Comparison of ENCODE assay signal across 14 cellular contexts in the genomic region with DNA sequence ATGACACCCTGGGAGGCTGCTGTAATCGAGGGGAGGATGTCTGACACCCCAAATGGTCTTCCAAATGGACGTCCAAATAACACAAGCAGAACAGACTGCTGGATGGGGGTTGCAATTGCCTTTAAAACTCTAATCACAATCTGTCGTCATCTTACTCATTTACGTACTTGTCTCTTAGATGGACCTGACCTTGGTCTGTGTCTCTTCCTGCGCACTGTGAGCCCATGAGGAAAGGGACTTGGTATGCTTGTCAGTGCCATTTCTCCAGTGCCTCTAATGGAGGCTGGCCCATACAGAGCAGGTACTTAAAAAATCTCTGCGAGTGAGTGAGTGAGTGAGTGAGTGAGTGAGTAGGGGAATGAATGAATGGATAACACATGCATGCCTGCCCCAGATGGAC.
A peak's percentile ranks its signal among the peaks of the same experiment; 100 is the strongest.
DNase-seq lines count a peak whose midpoint lies in the region; ATAC-seq and TF ChIP-seq lines count a peak whose summit lies in the region.
"Had no signal": no experiment of that assay in that cellular context is flagged by ENCODE, and none has a peak within 500 bp of the region (broad histone marks: within the 10 kb centered on the region; RNA-seq: fewer than 3 reads in every experiment).

No MANE protein-coding gene starts in this region.

- no peak for ATAC-seq in CD4-positive, CD25-positive, alpha-beta regulatory T cell (ENCODE audit: low read depth in 2 of 2)
- ATAC-seq in CD8-positive, alpha-beta T cell, result no peak
- ATAC-seq in HG03045 (IDR thresholded peaks at IDR 0.05; ENCODE audit: unreplicated experiment), result no peak
- ATAC-seq: GM12878, HCT116 had no signal

- peak in 1 of 2 donors; percentile 8 for TF ChIP-seq POLR2A in adrenal gland (IDR thresholded peaks at IDR 0.05)

- H3K4me1 Mint-ChIP-seq in CD4-positive, CD25-positive, alpha-beta regulatory T cell, result peaks cover 0 to 40% (median 12%) of the 10 kb centered on the region in 4 donors
- peaks cover 26% of the 10 kb centered on the region for H3K4me1 Mint-ChIP-seq in CD8-positive, alpha-beta T cell (ENCODE audit: low read depth)
- H3K4me1 Mint-ChIP-seq in nephron progenitor cell, result peaks cover 33% of the 10 kb centered on the region

- no peaks in the 10 kb centered on the region for H3K36me3 ChIP-seq in CD4-positive, CD25-positive, alpha-beta regulatory T cell (ENCODE audit: control insufficient read depth, insufficient read depth, low read length)
- H3K36me3 ChIP-seq in CD8-positive, alpha-beta T cell (ENCODE audit: insufficient read depth, low read length), result no peaks in the 10 kb centered on the region
- peaks cover 0 to 82% of the 10 kb centered on the region in 2 donors for H3K36me3 ChIP-seq in adrenal gland (replicated peaks in 1 of 2)

- H3K27ac ChIP-seq in CD4-positive, CD25-positive, alpha-beta regulatory T cell (ENCODE audit: insufficient read depth, low read length, poor library complexity, severe bottlenecking), result no peak overlapping the region
- H3K27ac ChIP-seq in CD8-positive, alpha-beta T cell (ENCODE audit: low read depth, low read length), result no peak overlapping the region
- peak overlapping the region; percentile 5 to 87 (median 68) for H3K27ac ChIP-seq in adrenal gland
- H3K27ac ChIP-seq: BLaER1 treated with 17β-estradiol and CSF1 and Interleukin-3, amounts not matched to agents 10 nM and 100 nM; GM23248 had no signal

- no peak for DNase-seq in CD4-positive, CD25-positive, alpha-beta regulatory T cell
- DNase-seq in CD8-positive, alpha-beta T cell, result no peak
- DNase-seq in adrenal gland, result peak in 4 of 7 donors; percentile 49 to 72 (median 62)
- no peak for DNase-seq in nephron progenitor cell
- DNase-seq in cerebellar nuclear complex (lab: John Stamatoyannopoulos, UW), result no peak
- no peak for DNase-seq in SW480 (ENCODE audit: low spot score)
- DNase-seq: ACHN, DMS79, GM23248, IMR-90 had no signal

- POLR2A ChIA-PET in CD8-positive, alpha-beta T cell (lab: Charles Lee), result no interaction called here

- no peaks in the 10 kb centered on the region for H3K36me3 Mint-ChIP-seq in CD4-positive, CD25-positive, alpha-beta regulatory T cell
- H3K36me3 Mint-ChIP-seq in CD8-positive, alpha-beta T cell, result no peaks in the 10 kb centered on the region
- peaks cover 55% of the 10 kb centered on the region for H3K36me3 Mint-ChIP-seq in nephron progenitor cell (ENCODE audit: low read depth)

- no peaks in the 10 kb centered on the region for H3K27me3 ChIP-seq in CD4-positive, CD25-positive, alpha-beta regulatory T cell (ENCODE audit: control insufficient read depth, insufficient read depth, low read length)
- H3K27me3 ChIP-seq in CD8-positive, alpha-beta T cell (ENCODE audit: insufficient read depth, low read length), result no peaks in the 10 kb centered on the region
- no peaks in the 10 kb centered on the region for H3K27me3 ChIP-seq in adrenal gland
- H3K27me3 ChIP-seq: BLaER1 treated with 17β-estradiol and CSF1 and Interleukin-3, amounts not matched to agents 10 nM and 100 nM had no signal

- H3K27me3 Mint-ChIP-seq in CD4-positive, CD25-positive, alpha-beta regulatory T cell, result no peaks in the 10 kb centered on the region
- no peaks in the 10 kb centered on the region for H3K27me3 Mint-ChIP-seq in CD8-positive, alpha-beta T cell (ENCODE audit: low read depth)
- no peaks in the 10 kb centered on the region for H3K27me3 Mint-ChIP-seq in nephron progenitor cell (ENCODE audit: low read depth, poor library complexity)

- intact Hi-C loops in CD8-positive, alpha-beta T cell (cut with DNase I, micrococcal nuclease), result no loop called here
- intact Hi-C loops in adrenal gland (cut with DNase I), result no loop called here

- WGBS in adrenal gland, 4 donors, result 52 to 61% (median 53%) methylated on average over 6 of the region's 6 CpGs

- no peaks in the 10 kb centered on the region for H3K9me3 Mint-ChIP-seq in CD4-positive, CD25-positive, alpha-beta regulatory T cell
- no peaks in the 10 kb centered on the region for H3K9me3 Mint-ChIP-seq in CD8-positive, alpha-beta T cell
- no peaks in the 10 kb centered on the region for H3K9me3 Mint-ChIP-seq in nephron progenitor cell

- no peak overlapping the region for H3K4me3 Mint-ChIP-seq in CD4-positive, CD25-positive, alpha-beta regulatory T cell
- H3K4me3 Mint-ChIP-seq in CD8-positive, alpha-beta T cell, result no peak overlapping the region
- no peak overlapping the region for H3K4me3 Mint-ChIP-seq in nephron progenitor cell

- peaks cover 24% of the 10 kb centered on the region for H3K4me1 ChIP-seq in CD4-positive, CD25-positive, alpha-beta regulatory T cell (ENCODE audit: control insufficient read depth, insufficient read depth, low read length, poor library complexity, severe bottlenecking)
- H3K4me1 ChIP-seq in CD8-positive, alpha-beta T cell (ENCODE audit: insufficient read depth, low read length), result peaks cover 10% of the 10 kb centered on the region
- peaks cover 5 to 54% of the 10 kb centered on the region in 2 donors for H3K4me1 ChIP-seq in adrenal gland (replicated peaks in 1 of 2)

- H3K27ac Mint-ChIP-seq in CD4-positive, CD25-positive, alpha-beta regulatory T cell, result peak overlapping the region in 2 of 3 donors; percentile 80 to 88
- peak overlapping the region; percentile 11 for H3K27ac Mint-ChIP-seq in CD8-positive, alpha-beta T cell
- H3K27ac Mint-ChIP-seq in nephron progenitor cell, result peak overlapping the region; percentile 70

- TF ChIP-seq CTCF in CD8-positive, alpha-beta T cell (IDR thresholded peaks at IDR 0.05), result no peak
- TF ChIP-seq CTCF in adrenal gland (IDR thresholded peaks at IDR 0.05) (no peak), nephron progenitor cell (IDR thresholded peaks at IDR 0.05) (no peak)

- CTCF ChIA-PET in CD8-positive, alpha-beta T cell (lab: Charles Lee), result no interaction called here

- H3K4me3 ChIP-seq in CD4-positive, CD25-positive, alpha-beta regulatory T cell (ENCODE audit: low read depth, low read length), result no peak overlapping the region
- H3K4me3 ChIP-seq in CD8-positive, alpha-beta T cell (ENCODE audit: low read depth, low read length), result no peak overlapping the region
- no peak overlapping the region for H3K4me3 ChIP-seq in adrenal gland
- H3K4me3 ChIP-seq: BLaER1 treated with 17β-estradiol and CSF1 and Interleukin-3, amounts not matched to agents 10 nM and 100 nM; GM12878; GM23248 had no signal

- H3K9me3 ChIP-seq in CD4-positive, CD25-positive, alpha-beta regulatory T cell (ENCODE audit: control insufficient read depth in 2 of 2, low read length in 2 of 2), result no peaks in the 10 kb centered on the region
- H3K9me3 ChIP-seq in CD8-positive, alpha-beta T cell (ENCODE audit: low read length), result no peaks in the 10 kb centered on the region
- H3K9me3 ChIP-seq in adrenal gland (replicated peaks in 1 of 3), result no peaks in the 10 kb centered on the region
- H3K9me3 ChIP-seq: BLaER1 treated with 17β-estradiol and CSF1 and Interleukin-3, amounts not matched to agents 10 nM and 100 nM had no signal

Comparison
In these comparisons a context has a peak if more than half of its experiments do, and no peak if none do; other contexts are left out.
1. DNase-seq: peak in adrenal gland (4 of 7); none in CD4-positive, CD25-positive, alpha-beta regulatory T cell (0 of 3), CD8-positive, alpha-beta T cell (0 of 7), nephron progenitor cell (single experiment), cerebellar nuclear complex (0 of 2) and SW480 (single experiment).
2. H3K27ac ChIP-seq: peak in adrenal gland (5 of 5); none in CD4-positive, CD25-positive, alpha-beta regulatory T cell (single experiment) and CD8-positive, alpha-beta T cell (single experiment).
3. H3K27ac Mint-ChIP-seq: peak in every context shown above with its lines; median percentile 84 in CD4-positive, CD25-positive, alpha-beta regulatory T cell; 70 in nephron progenitor cell; 11 in CD8-positive, alpha-beta T cell.